ENCODE assay signal across 8 cellular contexts in genomic region chr1:21440630-21441125, GRCh38. TPM values are rescaled to one million over a fixed set of nuclear protein-coding genes. Genes with fewer than 3 reads are reported as not detected.
DNase-seq lines count a peak whose midpoint lies in the region; ATAC-seq and TF ChIP-seq lines count a peak whose summit lies in the region.
"Not testable (repeated sequence)": the region's sequence is repeated elsewhere in the genome, so short reads cannot be mapped to it uniquely, and the experiment has no call there.

No MANE protein-coding gene starts in this region.

- peak; percentile 12 for DNase-seq in AG08395 (ENCODE audit: low spot score)
- peak; percentile 14 for DNase-seq in H7
- peak; percentile 66 for DNase-seq in activated CD8-positive, alpha-beta memory T cell treated with anti-CD3 and anti-CD28 coated beads, Interleukin-2, amount 50 U/mL, for 48 hours
- DNase-seq in chondrocyte (ENCODE audit: low spot score): not testable (repeated sequence)
- peak; percentile 11 for DNase-seq in hepatic stellate cell (ENCODE audit: low spot score)
- DNase-seq in naive thymus-derived CD8-positive, alpha-beta T cell: peak in 5 of 10 donors; percentile 15 to 32 (median 27)
- peak; percentile 4 for DNase-seq in stimulated activated CD8-positive, alpha-beta memory T cell treated with anti-CD3 and anti-CD28 coated beads, Interleukin-4, amount 100 ng/mL, for 24 hours (ENCODE audit: low read depth)

- not testable (repeated sequence) for H4K20me1 ChIP-seq in OCI-LY1 (ENCODE audit: insufficient read depth, low read length)

- H3K9me3 ChIP-seq in OCI-LY1 (ENCODE audit: low read length): not testable (repeated sequence)

- peaks cover 19% of the 10 kb centered on the region for H3K4me1 ChIP-seq in OCI-LY1 (ENCODE audit: insufficient read depth, low read length, severe bottlenecking)

- H3K36me3 ChIP-seq in H7 (replicated peaks; ENCODE audit: control insufficient read depth, insufficient read depth, low read length); OCI-LY1 (ENCODE audit: insufficient read depth, low read length): not testable (repeated sequence)

- H3K27me3 ChIP-seq in H7 (ENCODE audit: control insufficient read depth, insufficient read depth, low read length): peaks cover 16% of the 10 kb centered on the region
- not testable (repeated sequence) for H3K27me3 ChIP-seq in OCI-LY1 (ENCODE audit: insufficient read depth, low read length)

- peaks cover 25% of the 10 kb centered on the region for H3K4me1 Mint-ChIP-seq in chondrocyte (ENCODE audit: low read depth)
- H3K4me1 Mint-ChIP-seq in naive thymus-derived CD8-positive, alpha-beta T cell: peaks cover 12 to 28% (median 21%) of the 10 kb centered on the region in 4 donors

- H3K9me3 Mint-ChIP-seq in chondrocyte (ENCODE audit: low read depth); naive thymus-derived CD8-positive, alpha-beta T cell: not testable (repeated sequence)

- not testable (repeated sequence) for TF ChIP-seq CTCF in OCI-LY1 (IDR thresholded peaks at IDR 0.05; ENCODE audit: low read length); chondrocyte (IDR thresholded peaks at IDR 0.05)

- H3K9me2 ChIP-seq in OCI-LY1 (ENCODE audit: low read depth, low read length): not testable (repeated sequence)

- POLR2A ChIA-PET in naive thymus-derived CD8-positive, alpha-beta T cell (lab: Charles Lee): not testable (repeated sequence)

- not testable (repeated sequence) for H3K36me3 Mint-ChIP-seq in chondrocyte (ENCODE audit: low read depth)
- H3K36me3 Mint-ChIP-seq in naive thymus-derived CD8-positive, alpha-beta T cell: peaks cover 0 to 17% (median 10%) of the 10 kb centered on the region in 3 donors

- H3K9ac ChIP-seq in OCI-LY1 (ENCODE audit: low read length): peak overlapping the region; percentile 75; the same call in 1 of the 2 replicates

- not testable (repeated sequence) for H2AFZ ChIP-seq in OCI-LY1 (ENCODE audit: low read length)

- H3K4me3 Mint-ChIP-seq in chondrocyte (ENCODE audit: unreplicated experiment): peak overlapping the region; percentile 93
- H3K4me3 Mint-ChIP-seq in naive thymus-derived CD8-positive, alpha-beta T cell: peak overlapping the region; percentile 82 to 99 (median 89)

- peak; percentile 1 to 25 for ATAC-seq in naive thymus-derived CD8-positive, alpha-beta T cell

- H3K4me3 ChIP-seq in H7 (ENCODE audit: insufficient read depth, low read depth, low read length) (peak overlapping the region; percentile 91), OCI-LY1 (ENCODE audit: low read depth, low read length, poor library complexity, severe bottlenecking) (peak overlapping the region; percentile 87)

- H3K4me2 ChIP-seq in OCI-LY1 (ENCODE audit: low read length): peak overlapping the region; percentile 72

- peak overlapping the region; percentile 71 for H3K27ac Mint-ChIP-seq in chondrocyte (ENCODE audit: unreplicated experiment)
- peak overlapping the region; percentile 27 to 95 (median 86) for H3K27ac Mint-ChIP-seq in naive thymus-derived CD8-positive, alpha-beta T cell

- not testable (repeated sequence) for H3K27ac ChIP-seq in OCI-LY1 (ENCODE audit: low read depth, low read length, poor library complexity, severe bottlenecking)

- H3K79me2 ChIP-seq in OCI-LY1 (ENCODE audit: insufficient read depth, low read length): not testable (repeated sequence)

- H3F3A ChIP-seq in OCI-LY1 (ENCODE audit: insufficient read depth, low read length): not testable (repeated sequence)

- not testable (repeated sequence) for H3K27me3 Mint-ChIP-seq in chondrocyte (ENCODE audit: low read depth)
- peaks cover 1 to 17% (median 6%) of the 10 kb centered on the region in 5 donors for H3K27me3 Mint-ChIP-seq in naive thymus-derived CD8-positive, alpha-beta T cell

RNA-seq across cellular contexts. Expression of gene NBPF3, which starts 0.7 kb away (rescaled TPM):
- total RNA-seq in H7 (2014; rRNA removed; shearing (Covaris generic)): 19.7 and 28.0 TPM in 2 replicates
- 15.0 to 18.5 TPM (median 16.3 TPM) in 3 replicates for total RNA-seq in chondrocyte
- total RNA-seq in naive thymus-derived CD8-positive, alpha-beta T cell: 10 to 100 TPM; 19.6 to 22.6 TPM
- polyA plus RNA-seq in naive thymus-derived CD8-positive, alpha-beta T cell: 1 to 10 TPM; 5.5 to 5.8 (median 5.7) TPM
